Comparison of ENCODE assay signal across 8 cellular contexts in the genomic region with DNA sequence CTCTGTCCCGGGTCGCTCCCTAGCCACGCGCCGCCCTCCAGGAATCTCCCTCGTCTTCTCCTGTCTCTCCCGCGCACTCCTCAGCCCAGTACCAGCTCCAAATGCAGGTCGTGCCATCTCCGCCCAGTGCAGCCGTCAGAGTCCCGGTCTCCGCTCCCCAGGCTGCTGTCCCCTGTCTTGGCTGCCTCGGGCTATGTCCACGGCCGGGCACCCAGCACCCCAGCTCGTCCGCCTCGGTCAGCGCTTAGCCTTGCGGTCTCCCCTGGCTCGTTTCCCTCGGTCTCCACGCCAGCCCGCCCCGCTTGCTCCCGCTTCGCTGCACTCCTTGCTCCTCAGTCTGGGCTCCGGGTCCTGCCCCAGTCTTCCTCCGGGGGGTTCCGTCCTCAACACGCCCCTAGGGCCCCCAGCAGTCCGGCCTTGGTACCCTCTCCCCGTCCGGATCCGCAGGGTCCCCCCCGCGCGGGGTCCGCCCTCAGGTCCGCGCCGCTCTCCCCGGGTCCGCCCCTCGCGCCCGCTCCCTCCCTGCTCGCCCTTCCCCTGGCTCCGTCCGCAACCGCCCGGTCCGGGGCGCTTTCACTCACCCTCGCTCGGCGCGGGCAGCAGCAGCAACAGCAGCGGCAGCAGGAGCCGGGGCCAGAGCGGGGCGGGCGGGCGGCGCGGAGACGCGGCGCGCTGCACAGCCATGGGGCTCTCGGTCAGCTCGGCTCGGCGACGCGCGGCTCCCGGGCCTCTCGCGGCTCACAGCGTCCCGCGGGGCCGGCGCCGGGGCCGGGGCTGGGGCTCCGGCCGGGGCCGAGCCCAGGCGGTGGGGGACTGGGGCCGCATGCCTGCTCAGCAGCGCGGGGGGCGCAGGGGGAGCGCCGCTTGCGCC. TPM values are rescaled to one million over a fixed set of nuclear protein-coding genes. Genes with fewer than 3 reads are reported as not detected.
A peak's percentile ranks its signal among the peaks of the same experiment; 100 is the strongest.
DNase-seq lines count a peak whose midpoint lies in the region; ATAC-seq and TF ChIP-seq lines count a peak whose summit lies in the region.

No MANE protein-coding gene starts in this region.

- no peak for DNase-seq in T-helper 1 cell
- DNase-seq in DMS114 treated with DMSO at 0.1 percent for 48 hours (lab: John Stamatoyannopoulos, UW; ENCODE audit: unreplicated experiment), result no peak
- DNase-seq in GM20000 (ENCODE audit: low spot score), result no peak

- no peak overlapping the region for H3K27ac Mint-ChIP-seq in T-helper 1 cell treated with Interleukin-12 subunit alpha and Interleukin-12 subunit beta and Interleukin-4 antibody, amounts not matched to agents 30 μg/mL and 1 μg/mL, for 36 hours

- H3K27ac ChIP-seq in VCaP (peak overlapping the region; percentile 43; the same call in 1 of the 2 replicates), gastroesophageal sphincter (no peak overlapping the region)

- peaks cover 85% of the 10 kb centered on the region for H3K27me3 ChIP-seq in gastroesophageal sphincter
- no peaks in the 10 kb centered on the region for H3K27me3 ChIP-seq in neuron (ENCODE audit: insufficient read depth, low read length)

- H2AFZ ChIP-seq in neuron (ENCODE audit: low read depth, low read length), result no peak overlapping the region

- H3K36me3 ChIP-seq in gastroesophageal sphincter (no peaks in the 10 kb centered on the region), neuron (ENCODE audit: insufficient read depth, low read length) (peaks cover 37% of the 10 kb centered on the region)

- peaks cover 0 to 23% (median 8%) of the 10 kb centered on the region in 3 donors for H3K4me1 ChIP-seq in gastroesophageal sphincter
- H3K4me1 ChIP-seq in neuron (ENCODE audit: insufficient read depth, low read length), result peaks cover 58% of the 10 kb centered on the region

- no peak for TF ChIP-seq POLR2A in gastroesophageal sphincter (IDR thresholded peaks at IDR 0.05)

- H3K36me3 Mint-ChIP-seq in T-helper 1 cell treated with Interleukin-12 subunit alpha and Interleukin-12 subunit beta and Interleukin-4 antibody, amounts not matched to agents 30 μg/mL and 1 μg/mL, for 36 hours (ENCODE audit: low read depth), result no peaks in the 10 kb centered on the region

- peaks cover 80% of the 10 kb centered on the region for H3K27me3 Mint-ChIP-seq in T-helper 1 cell treated with Interleukin-12 subunit alpha and Interleukin-12 subunit beta and Interleukin-4 antibody, amounts not matched to agents 30 μg/mL and 1 μg/mL, for 36 hours (ENCODE audit: low read depth)

- peaks cover 10% of the 10 kb centered on the region for H3K4me1 Mint-ChIP-seq in T-helper 1 cell treated with Interleukin-12 subunit alpha and Interleukin-12 subunit beta and Interleukin-4 antibody, amounts not matched to agents 30 μg/mL and 1 μg/mL, for 36 hours (ENCODE audit: low read depth)

- H3K9me3 ChIP-seq in gastroesophageal sphincter (no peaks in the 10 kb centered on the region), neuron (ENCODE audit: low read length) (no peaks in the 10 kb centered on the region)

- WGBS in gastroesophageal sphincter (ENCODE audit: low coverage in 1 of 2), 2 donors, result 0% methylated on average over 5 to 7 of the region's 99 CpGs

- no peaks in the 10 kb centered on the region for H3K9me3 Mint-ChIP-seq in T-helper 1 cell treated with Interleukin-12 subunit alpha and Interleukin-12 subunit beta and Interleukin-4 antibody, amounts not matched to agents 30 μg/mL and 1 μg/mL, for 36 hours

- no peak for TF ChIP-seq EP300 in gastroesophageal sphincter (IDR thresholded peaks at IDR 0.05)

- H3K4me3 ChIP-seq in gastroesophageal sphincter (peak overlapping the region; percentile 30 to 61), neuron (ENCODE audit: low read length) (peak overlapping the region; percentile 76)

- ATAC-seq in gastroesophageal sphincter, result peak; percentile 58
- no peak for ATAC-seq in HG03469 (IDR thresholded peaks at IDR 0.05; ENCODE audit: unreplicated experiment)

- no peak for TF ChIP-seq CTCF in VCaP (conservative IDR thresholded peaks at IDR 0.05)
- TF ChIP-seq CTCF in gastroesophageal sphincter (IDR thresholded peaks at IDR 0.05), result no peak
- TF ChIP-seq CTCF in GM20000 (IDR thresholded peaks at IDR 0.05; ENCODE audit: extremely low read depth, missing control alignments), result no peak

- H3K4me3 Mint-ChIP-seq in T-helper 1 cell treated with Interleukin-12 subunit alpha and Interleukin-12 subunit beta and Interleukin-4 antibody, amounts not matched to agents 30 μg/mL and 1 μg/mL, for 36 hours, result peak overlapping the region; percentile 34

RNA-seq across cellular contexts. Expression of a gene that starts 0.5 kb away (rescaled TPM):
- under 1 TPM in 1 of 4 donors, not detected in 3; 0.13 TPM for total RNA-seq in gastroesophageal sphincter

RNA-seq across cellular contexts. Expression of a gene that starts 45.4 kb away (rescaled TPM):
- 1 to 10 TPM in 3 of 4 donors, under 1 TPM in 1; 0.40 to 3.4 (median 1.8) TPM for total RNA-seq in gastroesophageal sphincter
